In genomic region chr10:123459371-123460224, GRCh38 we compare ENCODE assay signal across 1 cellular context.
TF ChIP-seq lines count a peak whose summit lies in the region.

No MANE protein-coding gene starts in this region.

TF ChIP-seq in GM12878, 131 proteins besides CTCF, POLR2A, EP300 and RAD21 (continued from another document):
- no peak for TF ChIP-seq IRF5 (IDR thresholded peaks at IDR 0.05; ENCODE audit: borderline replicate concordance)
- no peak for TF ChIP-seq BMI1 (IDR thresholded peaks at IDR 0.05; ENCODE audit: borderline replicate concordance)
- no peak for TF ChIP-seq KAT2A (conservative IDR thresholded peaks at IDR 0.05; ENCODE audit: control insufficient read depth, low read depth, low read length)
- TF ChIP-seq ESRRA (IDR thresholded peaks at IDR 0.05; ENCODE audit: low read length) = no peak
- no peak for TF ChIP-seq MEF2A (IDR thresholded peaks at IDR 0.05; ENCODE audit: insufficient read depth, low read depth, low read length)
- TF ChIP-seq MAX (IDR thresholded peaks at IDR 0.05; ENCODE audit: low read depth, low read length) = no peak
